In the genomic region with DNA sequence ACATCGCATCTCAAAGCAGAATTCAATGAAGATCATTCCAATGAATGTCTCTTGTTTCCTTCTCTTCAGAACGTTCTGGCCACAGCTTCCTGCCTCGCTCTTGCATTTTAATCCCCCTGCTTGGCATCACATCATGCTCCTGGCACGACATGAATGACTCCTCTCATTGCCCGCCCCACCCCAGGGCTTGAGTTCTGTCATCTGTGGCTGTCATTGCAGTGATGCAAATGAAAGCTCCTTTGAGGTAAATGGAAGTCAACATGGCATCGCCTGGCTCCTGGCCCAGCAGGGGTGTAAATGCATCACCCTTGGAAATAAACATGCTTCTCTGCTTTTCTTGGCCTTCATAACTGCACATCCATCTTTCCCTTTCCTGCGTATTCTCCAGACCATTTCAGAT, we compare ENCODE assay signal across 16 cellular contexts. TPM values are rescaled to one million over a fixed set of nuclear protein-coding genes. Genes with fewer than 3 reads are reported as not detected.
DNase-seq lines count a peak whose midpoint lies in the region; ATAC-seq, FAIRE-seq and TF ChIP-seq lines count a peak whose summit lies in the region.
"Had no signal": no experiment of that assay in that cellular context is flagged by ENCODE, and none has a peak within 500 bp of the region (broad histone marks: within the 10 kb centered on the region; RNA-seq: fewer than 3 reads in every experiment).

No MANE protein-coding gene starts in this region.

- no peak for ATAC-seq in GM18505 (IDR thresholded peaks at IDR 0.05; ENCODE audit: unreplicated experiment)
- no peak for ATAC-seq in left cardiac atrium

- H3K9ac ChIP-seq in MM.1S (ENCODE audit: low read length): no peak overlapping the region
- H3K9ac ChIP-seq: GM23248 had no signal

- DNase-seq in A673 (ENCODE audit: low spot score) (peak; percentile 94), MM.1S (no peak), astrocyte of the hippocampus (ENCODE audit: low read depth, low spot score) (peak; percentile 88), iris pigment epithelial cell (ENCODE audit: low read depth) (peak; percentile 7), H54 (ENCODE audit: insufficient read length, low spot score) (no peak), mesenteric fat pad (ENCODE audit: low spot score) (no peak), left cardiac atrium (no peak)
- DNase-seq: activated naive CD4-positive, alpha-beta T cell; EL; GM23248; NCI-H510A; Right ventricle myocardium superior had no signal

- H3K36me3 ChIP-seq in A673 (ENCODE audit: insufficient read depth, low read length, poor library complexity, severe bottlenecking) (no peaks in the 10 kb centered on the region), MM.1S (replicated peaks; ENCODE audit: insufficient read depth, low read length) (no peaks in the 10 kb centered on the region)
- H3K36me3 ChIP-seq: cardiac muscle cell, vagina had no signal

- H3K4me2 ChIP-seq in MM.1S (ENCODE audit: low read depth, low read length): no peak overlapping the region

- TF ChIP-seq CTCF in A673 (conservative IDR thresholded peaks at IDR 0.05; ENCODE audit: low read depth, low read length) (no peak), MM.1S (IDR thresholded peaks at IDR 0.05; ENCODE audit: low read length) (no peak)

- H3K27ac ChIP-seq in A673 (ENCODE audit: low read depth, low read length, poor library complexity, severe bottlenecking) (peak overlapping the region; percentile 87), MM.1S (ENCODE audit: low read length) (no peak overlapping the region)
- H3K27ac ChIP-seq: cardiac muscle cell, GM23248, vagina had no signal

- TF ChIP-seq POLR2A in GM18505 (IDR thresholded peaks at IDR 0.05; ENCODE audit: borderline replicate concordance, extremely low read depth, insufficient read depth, insufficient read length): no peak
- TF ChIP-seq POLR2A in H54 (IDR thresholded peaks at IDR 0.05; ENCODE audit: low read depth, low read length): no peak

- intact Hi-C loops in A673 (cut with micrococcal nuclease; ENCODE audit: unreplicated experiment) (no loop called here), left cardiac atrium (cut with DNase I) (no loop called here)

- no peaks in the 10 kb centered on the region for H3K79me2 ChIP-seq in MM.1S (ENCODE audit: low read length)

- H2AFZ ChIP-seq in MM.1S (ENCODE audit: low read length): peak overlapping the region; percentile 23; the same call in 1 of the 2 replicates
- H2AFZ ChIP-seq: GM23248 had no signal

- H4K20me1 ChIP-seq in MM.1S (ENCODE audit: insufficient read depth, low read length): no peaks in the 10 kb centered on the region

- no peaks in the 10 kb centered on the region for H3F3A ChIP-seq in MM.1S (ENCODE audit: insufficient read depth, low read length)

- CTCF ChIA-PET in A673 (lab: Charles Lee): interaction anchor here (0.6 to 0.9 kb wide), 2 partner anchors 9 to 197 kb away, joined by 3 to 5 read pairs; no protein-coding TSS in a partner anchor

- no TSS peak for BruUV-seq in A673 (replicated peaks; lab: Mats Ljungman, UMichigan)

- no peaks in the 10 kb centered on the region for H3K27me3 ChIP-seq in A673 (replicated peaks; ENCODE audit: insufficient read depth, low read depth, low read length, poor library complexity)
- H3K27me3 ChIP-seq in MM.1S (replicated peaks; ENCODE audit: insufficient read depth, low read length): no peaks in the 10 kb centered on the region
- H3K27me3 ChIP-seq: cardiac muscle cell, vagina had no signal

- FAIRE-seq in H54 (lab: Jason Lieb, UNC): no peak

- H3K4me3 ChIP-seq in A673 (ENCODE audit: low read depth, low read length, poor library complexity, severe bottlenecking) (no peak overlapping the region), MM.1S (ENCODE audit: low read length) (no peak overlapping the region)
- H3K4me3 ChIP-seq: cardiac muscle cell, GM23248, vagina had no signal

- H3K4me1 ChIP-seq in A673 (ENCODE audit: insufficient read depth, low read length, poor library complexity, severe bottlenecking) (peaks cover 48% of the 10 kb centered on the region), MM.1S (ENCODE audit: low read length) (no peaks in the 10 kb centered on the region)
- H3K4me1 ChIP-seq: vagina had no signal

- H3K9me2 ChIP-seq in MM.1S (replicated peaks; ENCODE audit: insufficient read depth, low read length): no peaks in the 10 kb centered on the region

- POLR2A ChIA-PET in A673 (lab: Charles Lee; ENCODE audit: low non-redundant PET): no interaction called here

- H3K9me3 ChIP-seq in A673 (ENCODE audit: low read depth, low read length, poor library complexity, severe bottlenecking) (no peaks in the 10 kb centered on the region), MM.1S (replicated peaks; ENCODE audit: insufficient read depth, low read length) (no peaks in the 10 kb centered on the region)
- H3K9me3 ChIP-seq: vagina had no signal

RNA-seq across cellular contexts. Expression of a gene that starts 48.6 kb away (rescaled TPM):
- total RNA-seq in A673 (2021): 0.15 TPM in 1 of 2 replicates, not detected in the other
- total RNA-seq in mesenteric fat pad: 0.13 TPM
- under 1 TPM; 0.08 to 0.15 TPM for total RNA-seq in left cardiac atrium
- total RNA-seq: cardiac muscle cell, GM23248, mononuclear cell, Right ventricle myocardium superior had no signal

Comparison
In these comparisons a context has a peak if more than half of its experiments do, and no peak if none do; other contexts are left out.
1. DNase-seq: peak in A673 (single experiment), astrocyte of the hippocampus (single experiment) and iris pigment epithelial cell (single experiment); none in MM.1S (single experiment), H54 (single experiment), mesenteric fat pad (single experiment) and left cardiac atrium (single experiment).